ENCODE assay signal across 8 cellular contexts in genomic region chrX:153469811-153470410, GRCh38. TPM values are rescaled to one million over a fixed set of nuclear protein-coding genes. Genes with fewer than 3 reads are reported as not detected.
DNase-seq lines count a peak whose midpoint lies in the region; ATAC-seq and TF ChIP-seq lines count a peak whose summit lies in the region.

No MANE protein-coding gene starts in this region.

- no peaks in the 10 kb centered on the region for H3K27me3 Mint-ChIP-seq in brain

- H2AFZ ChIP-seq in ACC112 (ENCODE audit: low read length, unreplicated experiment) (peak overlapping the region; percentile 38), OCI-LY1 (ENCODE audit: low read length) (no peak overlapping the region)

- H3K4me1 Mint-ChIP-seq in brain = peaks cover 9% of the 10 kb centered on the region

- peak; percentile 47 for ATAC-seq in GM18498 (IDR thresholded peaks at IDR 0.05; ENCODE audit: unreplicated experiment)
- peak; percentile 40 for ATAC-seq in HG02840 (IDR thresholded peaks at IDR 0.05; ENCODE audit: low FRiP score, unreplicated experiment)

- DNase-seq in kidney epithelial cell (ENCODE audit: low read depth) = no peak
- DNase-seq in stimulated activated CD8-positive, alpha-beta memory T cell treated with anti-CD3 and anti-CD28 coated beads, Interleukin-2, amount 100 ng/mL, for 1 hour (ENCODE audit: low read depth in 2 of 2) = peak; percentile 8 to 12
- no peak for DNase-seq in HPDE6-E6E7 (ENCODE audit: extremely low spot score)

- H3K4me3 Mint-ChIP-seq in brain = peak overlapping the region; percentile 82 to 87 (median 82)

- H3K9me3 Mint-ChIP-seq in brain = peaks cover 0 to 24% (median 5%) of the 10 kb centered on the region in 5 experiments

- no peaks in the 10 kb centered on the region for H3K9me2 ChIP-seq in OCI-LY1 (ENCODE audit: low read depth, low read length)

- no peaks in the 10 kb centered on the region for H4K20me1 ChIP-seq in OCI-LY1 (ENCODE audit: insufficient read depth, low read length)

- H3K27me3 ChIP-seq in ACC112 (ENCODE audit: insufficient read depth, low read length) (no peaks in the 10 kb centered on the region), OCI-LY1 (ENCODE audit: insufficient read depth, low read length) (no peaks in the 10 kb centered on the region), kidney epithelial cell (ENCODE audit: control insufficient read depth, insufficient read depth, low read length) (no peaks in the 10 kb centered on the region)

- H3K27ac ChIP-seq in ACC112 (ENCODE audit: low read depth, low read length) (no peak overlapping the region; the same call in 1 of the 2 replicates), OCI-LY1 (ENCODE audit: low read depth, low read length, poor library complexity, severe bottlenecking) (no peak overlapping the region)

- peaks cover 5% of the 10 kb centered on the region for H3K4me1 ChIP-seq in ACC112 (ENCODE audit: control insufficient read depth, insufficient read depth, low read length, unreplicated experiment)
- peaks cover 15% of the 10 kb centered on the region for H3K4me1 ChIP-seq in OCI-LY1 (ENCODE audit: insufficient read depth, low read length, severe bottlenecking)

- no peaks in the 10 kb centered on the region for H3K9me3 ChIP-seq in OCI-LY1 (ENCODE audit: low read length)

- H3K79me2 ChIP-seq in ACC112 (ENCODE audit: control insufficient read depth, insufficient read depth, low read length, unreplicated experiment) = peaks cover 2% of the 10 kb centered on the region
- H3K79me2 ChIP-seq in OCI-LY1 (ENCODE audit: insufficient read depth, low read length) = peaks cover 3% of the 10 kb centered on the region; the same call in 1 of the 2 replicates

- H3K4me2 ChIP-seq in OCI-LY1 (ENCODE audit: low read length) = peak overlapping the region; percentile 89

- H3F3A ChIP-seq in OCI-LY1 (ENCODE audit: insufficient read depth, low read length) = no peaks in the 10 kb centered on the region

- no peak; the same call in 1 of the 2 replicates for TF ChIP-seq CTCF in OCI-LY1 (IDR thresholded peaks at IDR 0.05; ENCODE audit: low read length)
- no peak for TF ChIP-seq CTCF in brain (conservative IDR thresholded peaks at IDR 0.05)
- TF ChIP-seq CTCF in kidney epithelial cell (IDR thresholded peaks at IDR 0.05; ENCODE audit: insufficient read depth, low read length, poor library complexity, severe bottlenecking) = no peak

- peak overlapping the region in 1 of 5 experiments; percentile 50 for H3K27ac Mint-ChIP-seq in brain

- no peaks in the 10 kb centered on the region for H3K36me3 ChIP-seq in ACC112 (ENCODE audit: insufficient read depth, low read length)
- 0 out of 2 replicates have a peak, but pooled peaks cover 9% of the 10 kb centered on the region for H3K36me3 ChIP-seq in OCI-LY1 (ENCODE audit: insufficient read depth, low read length)
- no peaks in the 10 kb centered on the region for H3K36me3 ChIP-seq in kidney epithelial cell (ENCODE audit: control insufficient read depth, insufficient read depth, low read length)

- peak overlapping the region; percentile 82 for H3K9ac ChIP-seq in OCI-LY1 (ENCODE audit: low read length)

- H3K36me3 Mint-ChIP-seq in brain = no peaks in the 10 kb centered on the region

- H3K4me3 ChIP-seq in ACC112 (ENCODE audit: low read depth, low read length) (peak overlapping the region; percentile 93), OCI-LY1 (ENCODE audit: low read depth, low read length, poor library complexity, severe bottlenecking) (peak overlapping the region; percentile 92), kidney epithelial cell (ENCODE audit: low read depth, low read length) (peak overlapping the region; percentile 72)

RNA-seq across cellular contexts. Expression of gene HAUS7, which starts 0.5 kb away (rescaled TPM):
- polyA plus RNA-seq in brain (ENCODE audit: insufficient read depth, low read depth, low replicate concordance) = 41.8 TPM
- 19.9 and 25.8 TPM in 2 replicates for total RNA-seq in kidney epithelial cell

RNA-seq across cellular contexts. Expression of gene TREX2, which starts 24.1 kb away (rescaled TPM):
- polyA plus RNA-seq in brain (ENCODE audit: insufficient read depth, low read depth, low replicate concordance) = not detected
- 1.1 TPM in 1 of 2 replicates, not detected in the other for total RNA-seq in kidney epithelial cell

RNA-seq across cellular contexts. Expression of gene BGN, which starts 24.9 kb away (rescaled TPM):
- polyA plus RNA-seq in brain (ENCODE audit: insufficient read depth, low read depth, low replicate concordance) = 149 TPM
- 6.2 and 10.3 TPM in 2 replicates for total RNA-seq in kidney epithelial cell

RNA-seq across cellular contexts. Expression of gene ATP2B3, which starts 47.5 kb away (rescaled TPM):
- polyA plus RNA-seq in brain (ENCODE audit: insufficient read depth, low read depth, low replicate concordance) = 7.2 TPM
- total RNA-seq in kidney epithelial cell = not detected in 2 replicates

RNA-seq across cellular contexts. Expression of gene ZFP92, which starts 58.6 kb away (rescaled TPM):
- polyA plus RNA-seq in brain (ENCODE audit: insufficient read depth, low read depth, low replicate concordance) = 0.73 TPM
- total RNA-seq in kidney epithelial cell = 1.8 and 1.9 TPM in 2 replicates

Comparison
In these comparisons a context has a peak if more than half of its experiments do, and no peak if none do; other contexts are left out.
1. DNase-seq: peak in stimulated activated CD8-positive, alpha-beta memory T cell treated with anti-CD3 and anti-CD28 coated beads, Interleukin-2, amount 100 ng/mL, for 1 hour (2 of 2); none in kidney epithelial cell (single experiment) and HPDE6-E6E7 (single experiment).
2. Peak in every context shown above with its lines, with median percentiles within 50 percentile points of each other: H3K4me3 ChIP-seq.